Comparison of ENCODE assay signal across 15 cellular contexts in the genomic region with DNA sequence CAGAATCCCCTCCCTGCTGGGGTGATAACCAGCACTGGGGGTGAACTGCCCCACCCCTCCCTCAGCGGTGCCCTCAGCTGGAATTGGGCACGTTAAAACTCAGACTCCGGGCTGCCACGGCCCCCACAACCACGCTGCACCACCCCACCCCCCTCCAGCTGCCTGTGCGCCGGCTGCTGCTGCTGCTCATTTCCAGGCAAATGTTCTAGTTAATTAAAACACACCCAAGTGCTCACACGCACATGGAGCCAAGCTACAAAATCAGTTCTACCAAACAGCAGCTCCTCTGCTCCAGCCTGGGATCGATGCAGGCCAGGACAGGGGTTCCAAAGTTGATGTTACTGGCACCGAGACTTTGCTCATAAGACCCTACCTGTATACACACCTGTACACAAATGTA.
"Had no signal": no experiment of that assay in that cellular context is flagged by ENCODE, and none has a peak within 500 bp of the region (broad histone marks: within the 10 kb centered on the region; RNA-seq: fewer than 3 reads in every experiment).

No MANE protein-coding gene starts in this region.

- H3K4me1 ChIP-seq: heart right ventricle, prostate gland, suprapubic skin had no signal

- H3K27ac Mint-ChIP-seq: activated CD8-positive, alpha-beta T cell treated with anti-CD3 and anti-CD28 coated beads, Interleukin-2, amount 10 ng/mL, durations not matched to agents 7 days and 5 days; activated naive CD8-positive, alpha-beta T cell; activated T-helper 1 cell treated with anti-CD3 and anti-CD28 coated beads, Interleukin-12 subunit alpha, Interleukin-12 subunit beta, Interleukin-2, Interleukin-4 antibody, amounts not matched to agents 30 ng/mL and 10 ng/mL and 1 ng/mL, durations not matched to agents 14 hours and 24 hours and 36 hours; naive B cell had no signal

- DNase-seq: activated CD4-positive, alpha-beta T cell treated with anti-CD3 and anti-CD28 coated beads, Interleukin-2, amount 50 U/mL, for 1 hour; activated CD8-positive, alpha-beta T cell treated with anti-CD3 and anti-CD28 coated beads, Interleukin-2, amount 10 ng/mL, durations not matched to agents 7 days and 5 days; central memory CD4-positive, alpha-beta T cell; effector memory CD4-positive, alpha-beta T cell; heart right ventricle; left colon; mesenchymal stem cell; naive B cell; stimulated activated CD4-positive, alpha-beta T cell treated with anti-CD3 and anti-CD28 coated beads, Interleukin-12 subunit alpha, Interleukin-12 subunit beta, amount 100 ng/mL, for 4 hours; stomach had no signal

- H3K4me1 Mint-ChIP-seq: naive B cell had no signal

- H3K36me3 Mint-ChIP-seq: activated naive CD8-positive, alpha-beta T cell; naive B cell had no signal

- H3K4me3 Mint-ChIP-seq: activated CD8-positive, alpha-beta T cell treated with anti-CD3 and anti-CD28 coated beads, Interleukin-2, amount 10 ng/mL, durations not matched to agents 7 days and 5 days; activated naive CD8-positive, alpha-beta T cell; activated T-helper 1 cell treated with anti-CD3 and anti-CD28 coated beads, Interleukin-12 subunit alpha, Interleukin-12 subunit beta, Interleukin-2, Interleukin-4 antibody, amounts not matched to agents 30 ng/mL and 10 ng/mL and 1 ng/mL, durations not matched to agents 14 hours and 24 hours and 36 hours; naive B cell had no signal

- H3K27me3 Mint-ChIP-seq: activated naive CD8-positive, alpha-beta T cell; naive B cell had no signal

- H3K9me3 ChIP-seq: prostate gland, suprapubic skin had no signal

- H3K4me3 ChIP-seq: heart right ventricle, prostate gland, stomach, suprapubic skin, tibial nerve had no signal

- H3K36me3 ChIP-seq: heart right ventricle, prostate gland, stomach, suprapubic skin had no signal

- H3K9me3 Mint-ChIP-seq: activated T-helper 1 cell treated with anti-CD3 and anti-CD28 coated beads, Interleukin-12 subunit alpha, Interleukin-12 subunit beta, Interleukin-2, Interleukin-4 antibody, amounts not matched to agents 30 ng/mL and 10 ng/mL and 1 ng/mL, durations not matched to agents 14 hours and 24 hours and 36 hours had no signal

- H3K27me3 ChIP-seq: heart right ventricle, stomach, suprapubic skin, tibial nerve had no signal

- H3K27ac ChIP-seq: heart right ventricle, prostate gland, stomach, suprapubic skin, tibial nerve had no signal
